In the genomic region with DNA sequence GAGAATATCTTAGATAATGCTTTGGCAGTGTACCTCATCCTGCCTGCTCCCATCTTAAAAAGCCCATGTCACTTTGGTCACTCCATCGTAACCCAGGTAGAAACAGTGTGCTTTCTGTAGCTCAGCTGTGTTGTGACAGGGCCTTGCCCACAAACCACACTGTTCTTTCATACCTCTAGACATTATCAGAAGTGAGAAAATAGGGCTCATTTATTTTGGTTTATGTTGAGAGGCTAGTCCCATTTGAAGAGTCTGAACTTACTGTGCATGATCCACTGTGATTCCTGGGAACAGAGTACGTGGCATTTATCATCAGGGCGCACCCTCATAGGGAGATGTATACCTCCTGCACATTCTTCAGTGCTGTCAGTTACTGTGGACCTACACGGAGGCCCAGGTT, we compare ENCODE assay signal across 9 cellular contexts.
DNase-seq lines count a peak whose midpoint lies in the region; ATAC-seq and TF ChIP-seq lines count a peak whose summit lies in the region.
"Had no signal": no experiment of that assay in that cellular context is flagged by ENCODE, and none has a peak within 500 bp of the region (broad histone marks: within the 10 kb centered on the region; RNA-seq: fewer than 3 reads in every experiment).

No MANE protein-coding gene starts in this region.

- H3K27ac ChIP-seq in thoracic aorta: peak overlapping the region; percentile 14 to 19

- in situ Hi-C loops in KBM-7 (cut with MboI; ENCODE audit: low pct_unique_long_range_greater_than_20kb, low sequenced_read_pairs): no loop called here

- no peaks in the 10 kb centered on the region for H3K27me3 ChIP-seq in thoracic aorta (replicated peaks; ENCODE audit: insufficient read depth)

- no peak for TF ChIP-seq CTCF in thoracic aorta (IDR thresholded peaks at IDR 0.05)

- peaks cover 8% of the 10 kb centered on the region for H3K36me3 ChIP-seq in thoracic aorta

- DNase-seq in thoracic aorta (ENCODE audit: low spot score) (no peak), KBM-7 (no peak), NCI-H446 treated with DMSO at 0.1 percent for 48 hours (lab: John Stamatoyannopoulos, UW) (no peak), UCSD-AML1 (lab: John Stamatoyannopoulos, UW; ENCODE audit: unreplicated experiment) (no peak)
- no peak for DNase-seq in activated CD4-positive, alpha-beta T cell treated with anti-CD3 and anti-CD28 coated beads, Interleukin-2, amount 50 U/mL, for 4 hours
- DNase-seq: NCI-H82 had no signal

- H3K9me3 ChIP-seq in thoracic aorta: no peaks in the 10 kb centered on the region

- H3K4me1 ChIP-seq in thoracic aorta (ENCODE audit: control insufficient read depth in 1 of 2, low read depth in 2 of 2): peaks cover 19 to 51% of the 10 kb centered on the region in 2 donors

- no peak overlapping the region for H3K4me3 ChIP-seq in thoracic aorta

- ATAC-seq in GM19043 (IDR thresholded peaks at IDR 0.05; ENCODE audit: low read depth, unreplicated experiment) (peak; percentile 54), HG02571 (IDR thresholded peaks at IDR 0.05; ENCODE audit: unreplicated experiment) (peak; percentile 73), HG03378 (IDR thresholded peaks at IDR 0.05; ENCODE audit: unreplicated experiment) (peak; percentile 60), thoracic aorta (ENCODE audit: insufficient number of reproducible peaks, low FRiP score, low read depth) (no peak)
